10 cellular contexts compared by ENCODE assay signal in genomic region chr17:3972281-3972731, GRCh38. TPM values are rescaled to one million over a fixed set of nuclear protein-coding genes. Genes with fewer than 3 reads are reported as not detected.
DNase-seq lines count a peak whose midpoint lies in the region; ATAC-seq lines count a peak whose summit lies in the region.
"Had no signal": no experiment of that assay in that cellular context is flagged by ENCODE, and none has a peak within 500 bp of the region (broad histone marks: within the 10 kb centered on the region; RNA-seq: fewer than 3 reads in every experiment).

No MANE protein-coding gene starts in this region.

- intact Hi-C loops in activated CD4-positive, alpha-beta memory T cell treated with anti-CD3 and anti-CD28 coated beads for 36 hours (cut with micrococcal nuclease), result no loop called here

- H3K4me3 Mint-ChIP-seq in activated CD4-positive, alpha-beta memory T cell treated with anti-CD3 and anti-CD28 coated beads for 36 hours, result peak overlapping the region; percentile 36
- peak overlapping the region; percentile 54 to 83 (median 77) for H3K4me3 Mint-ChIP-seq in naive thymus-derived CD8-positive, alpha-beta T cell

- H3K4me1 Mint-ChIP-seq in activated CD4-positive, alpha-beta memory T cell treated with anti-CD3 and anti-CD28 coated beads for 36 hours (ENCODE audit: low read depth), result peaks cover 21% of the 10 kb centered on the region
- peaks cover 20 to 31% (median 26%) of the 10 kb centered on the region in 4 donors for H3K4me1 Mint-ChIP-seq in naive thymus-derived CD8-positive, alpha-beta T cell

- peak; percentile 7 for DNase-seq in NOMO-1 treated with DMSO at 0.1 percent for 48 hours (lab: John Stamatoyannopoulos, UW; ENCODE audit: unreplicated experiment)
- no peak for DNase-seq in NOMO-1 treated with dmso at 0.1 percent for 144 hours (lab: John Stamatoyannopoulos, UW; ENCODE audit: unreplicated experiment)
- DNase-seq in H7, result peak; percentile 56
- peak; percentile 35 for DNase-seq in activated CD4-positive, alpha-beta memory T cell treated with anti-CD3 and anti-CD28 coated beads for 36 hours
- DNase-seq in naive thymus-derived CD8-positive, alpha-beta T cell, result peak in 1 of 10 donors; percentile 16
- no peak for DNase-seq in NK-92 (lab: John Stamatoyannopoulos, UW; ENCODE audit: unreplicated experiment)
- no peak for DNase-seq in cortex of kidney (lab: John Stamatoyannopoulos, UW)
- no peak for DNase-seq in NCI-H748 treated with DMSO at 0.1 percent for 48 hours (lab: John Stamatoyannopoulos, UW)
- DNase-seq: NCI-H1105 treated with DMSO at 0.1 percent for 48 hours had no signal

- H3K4me3 ChIP-seq in H7 (ENCODE audit: insufficient read depth, low read depth, low read length), result no peak overlapping the region
- H3K4me3 ChIP-seq: thoracic aorta had no signal

- H3K9me3 Mint-ChIP-seq in activated CD4-positive, alpha-beta memory T cell treated with anti-CD3 and anti-CD28 coated beads for 36 hours, result peaks cover 8% of the 10 kb centered on the region
- peaks cover 0 to 7% (median 0%) of the 10 kb centered on the region in 9 donors for H3K9me3 Mint-ChIP-seq in naive thymus-derived CD8-positive, alpha-beta T cell

- H3K27me3 ChIP-seq in H7 (ENCODE audit: control insufficient read depth, insufficient read depth, low read length), result no peaks in the 10 kb centered on the region

- no peaks in the 10 kb centered on the region for H3K36me3 ChIP-seq in H7 (replicated peaks; ENCODE audit: control insufficient read depth, insufficient read depth, low read length)
- H3K36me3 ChIP-seq: thoracic aorta had no signal

- peak; percentile 54 to 63 for ATAC-seq in naive thymus-derived CD8-positive, alpha-beta T cell

- H3K27me3 Mint-ChIP-seq in activated CD4-positive, alpha-beta memory T cell treated with anti-CD3 and anti-CD28 coated beads for 36 hours, result no peaks in the 10 kb centered on the region
- H3K27me3 Mint-ChIP-seq in naive thymus-derived CD8-positive, alpha-beta T cell, result peaks cover 0 to 1% (median 0%) of the 10 kb centered on the region in 5 donors

- H3K36me3 Mint-ChIP-seq in activated CD4-positive, alpha-beta memory T cell treated with anti-CD3 and anti-CD28 coated beads for 36 hours, result no peaks in the 10 kb centered on the region
- peaks cover 0 to 7% (median 0%) of the 10 kb centered on the region in 3 donors for H3K36me3 Mint-ChIP-seq in naive thymus-derived CD8-positive, alpha-beta T cell

- H3K27ac Mint-ChIP-seq in activated CD4-positive, alpha-beta memory T cell treated with anti-CD3 and anti-CD28 coated beads for 36 hours, result no peak overlapping the region
- peak overlapping the region in 7 of 10 donors; percentile 11 to 86 (median 63) for H3K27ac Mint-ChIP-seq in naive thymus-derived CD8-positive, alpha-beta T cell

- POLR2A ChIA-PET in activated CD4-positive, alpha-beta memory T cell treated with anti-CD3 and anti-CD28 coated beads for 36 hours (lab: Charles Lee), result no interaction called here
- POLR2A ChIA-PET in naive thymus-derived CD8-positive, alpha-beta T cell (lab: Charles Lee), result no interaction called here

- CTCF ChIA-PET in activated CD4-positive, alpha-beta memory T cell treated with anti-CD3 and anti-CD28 coated beads for 36 hours (lab: Charles Lee), result interaction anchor here (1.2 kb wide), 1 partner anchor 58 kb away, joined by 3 read pairs; no protein-coding TSS in a partner anchor

RNA-seq across cellular contexts. Expression of gene ATP2A3, which starts 8.1 kb away (rescaled TPM):
- total RNA-seq in H7 (2014; rRNA removed; shearing (Covaris generic)), result 5.7 and 5.8 TPM in 2 replicates
- 100 to 1,000 TPM; 107 to 108 TPM for total RNA-seq in activated CD4-positive, alpha-beta memory T cell treated with anti-CD3 and anti-CD28 coated beads for 36 hours
- total RNA-seq in naive thymus-derived CD8-positive, alpha-beta T cell, result 100 to 1,000 TPM; 140 to 144 TPM
- 10 to 100 TPM; 37.4 to 71.3 (median 47.7) TPM for polyA plus RNA-seq in naive thymus-derived CD8-positive, alpha-beta T cell

RNA-seq across cellular contexts. Expression of gene P2RX1, which starts 56.0 kb away (rescaled TPM):
- total RNA-seq in H7 (2014; rRNA removed; shearing (Covaris generic)), result 0.10 and 0.33 TPM in 2 replicates
- total RNA-seq in activated CD4-positive, alpha-beta memory T cell treated with anti-CD3 and anti-CD28 coated beads for 36 hours, result under 1 TPM; 0.43 to 0.44 TPM
- total RNA-seq in naive thymus-derived CD8-positive, alpha-beta T cell, result 1 to 10 TPM; 1.1 to 1.6 TPM
- not detected for polyA plus RNA-seq in naive thymus-derived CD8-positive, alpha-beta T cell

Comparison
In these comparisons a context has a peak if more than half of its experiments do, and no peak if none do; other contexts are left out.
1. DNase-seq: peak in NOMO-1 treated with DMSO at 0.1 percent for 48 hours (single experiment), H7 (single experiment) and activated CD4-positive, alpha-beta memory T cell treated with anti-CD3 and anti-CD28 coated beads for 36 hours (single experiment); none in NOMO-1 treated with dmso at 0.1 percent for 144 hours (single experiment), NK-92 (single experiment), cortex of kidney (single experiment) and NCI-H748 treated with DMSO at 0.1 percent for 48 hours (single experiment).
2. RNA of gene ATP2A3, which starts 8.1 kb away (total RNA-seq): 140 to 144 TPM in naive thymus-derived CD8-positive, alpha-beta T cell and 107 to 108 TPM in activated CD4-positive, alpha-beta memory T cell treated with anti-CD3 and anti-CD28 coated beads for 36 hours; 5.7 to 5.8 TPM in H7; every median in the first group is over 10 times any median in the second.